27 cellular contexts compared by ENCODE assay signal in the genomic region with DNA sequence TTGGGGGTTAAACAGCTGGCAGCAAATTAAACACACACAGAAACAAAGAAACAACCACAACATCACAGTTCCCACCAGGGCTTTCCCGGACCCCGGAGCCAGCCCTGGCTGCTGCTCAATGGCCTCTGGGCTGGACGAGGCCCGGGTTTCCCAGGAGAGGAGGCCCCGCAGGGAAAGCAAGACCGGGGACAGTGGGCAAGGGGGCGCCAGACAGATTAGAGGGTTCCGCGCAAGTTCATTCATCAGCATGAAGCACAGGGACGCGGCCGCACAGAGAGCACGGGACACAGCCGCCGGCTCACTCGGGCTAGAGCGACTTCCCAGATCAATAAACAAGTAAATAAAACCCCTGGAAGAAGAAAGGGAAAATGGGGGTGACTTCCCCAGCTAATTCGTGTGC.
"Had no signal": no experiment of that assay in that cellular context is flagged by ENCODE, and none has a peak within 500 bp of the region (broad histone marks: within the 10 kb centered on the region; RNA-seq: fewer than 3 reads in every experiment).

No MANE protein-coding gene starts in this region.

- H3K9me3 ChIP-seq: esophagus muscularis mucosa, heart right ventricle, lower lobe of right lung, sigmoid colon, suprapubic skin, tibial artery had no signal

- H3K4me1 ChIP-seq: foreskin keratinocyte, sigmoid colon, suprapubic skin had no signal

- H3K27ac Mint-ChIP-seq: activated naive CD4-positive, alpha-beta T cell treated with anti-CD3 and anti-CD28 coated beads, Interleukin-2, amount 10 ng/mL, durations not matched to agents 7 days and 5 days; activated T-helper 1 cell treated with anti-CD3 and anti-CD28 coated beads, Interleukin-12 subunit alpha, Interleukin-12 subunit beta, Interleukin-2, Interleukin-4 antibody, amounts not matched to agents 30 ng/mL and 10 ng/mL and 1 ng/mL, durations not matched to agents 14 hours and 24 hours and 36 hours had no signal

- ATAC-seq: activated CD4-positive, CD25-positive, alpha-beta regulatory T cell treated with anti-CD3 and anti-CD28 coated beads, Interleukin-2, amount 50 U/mL, for 24 hours; foreskin keratinocyte; heart right ventricle; left lobe of liver; lower lobe of right lung; naive thymus-derived CD8-positive, alpha-beta T cell; stimulated activated memory B cell treated with anti-CD40 and anti-IgM and Interleukin-4, amounts not matched to agents 10 μg/mL and 1 μg/mL and 100 μg/mL, for 72 hours had no signal

- H3K4me3 ChIP-seq: esophagus muscularis mucosa, heart right ventricle, lower lobe of right lung, sigmoid colon, suprapubic skin, tibial artery had no signal

- H3K9me3 Mint-ChIP-seq: activated naive CD4-positive, alpha-beta T cell treated with anti-CD3 and anti-CD28 coated beads, Interleukin-2, amount 10 ng/mL, durations not matched to agents 7 days and 5 days; activated T-helper 1 cell treated with anti-CD3 and anti-CD28 coated beads, Interleukin-12 subunit alpha, Interleukin-12 subunit beta, Interleukin-2, Interleukin-4 antibody, amounts not matched to agents 30 ng/mL and 10 ng/mL and 1 ng/mL, durations not matched to agents 14 hours and 24 hours and 36 hours; naive thymus-derived CD8-positive, alpha-beta T cell; stimulated activated memory B cell treated with anti-CD40 and anti-IgM and Interleukin-4, amounts not matched to agents 10 μg/mL and 1 μg/mL and 100 μg/mL, for 72 hours had no signal

- H3K27me3 Mint-ChIP-seq: activated naive CD4-positive, alpha-beta T cell treated with anti-CD3 and anti-CD28 coated beads, Interleukin-2, amount 10 ng/mL, durations not matched to agents 7 days and 5 days; naive thymus-derived CD8-positive, alpha-beta T cell; stimulated activated memory B cell treated with anti-CD40 and anti-IgM and Interleukin-4, amounts not matched to agents 10 μg/mL and 1 μg/mL and 100 μg/mL, for 72 hours had no signal

- H3K4me3 Mint-ChIP-seq: activated naive CD4-positive, alpha-beta T cell treated with anti-CD3 and anti-CD28 coated beads, Interleukin-2, amount 10 ng/mL, durations not matched to agents 7 days and 5 days; activated T-helper 1 cell treated with anti-CD3 and anti-CD28 coated beads, Interleukin-12 subunit alpha, Interleukin-12 subunit beta, Interleukin-2, Interleukin-4 antibody, amounts not matched to agents 30 ng/mL and 10 ng/mL and 1 ng/mL, durations not matched to agents 14 hours and 24 hours and 36 hours; naive thymus-derived CD8-positive, alpha-beta T cell; stimulated activated memory B cell treated with anti-CD40 and anti-IgM and Interleukin-4, amounts not matched to agents 10 μg/mL and 1 μg/mL and 100 μg/mL, for 72 hours had no signal

- DNase-seq: activated CD4-positive, alpha-beta T cell treated with anti-CD3 and anti-CD28 coated beads for 48 hours; activated CD4-positive, alpha-beta T cell treated with anti-CD3 and anti-CD28 coated beads, Interleukin-2, amount 50 U/mL, for 48 hours; activated CD8-positive, alpha-beta memory T cell treated with anti-CD3 and anti-CD28 coated beads for 24 hours; activated effector memory CD4-positive, alpha-beta T cell treated with anti-CD3 and anti-CD28 coated beads, Interleukin-2, amount 50 U/mL, for 16 hours; activated naive CD4-positive, alpha-beta T cell treated with anti-CD3 and anti-CD28 coated beads, Interleukin-2, amount 10 ng/mL, durations not matched to agents 7 days and 5 days; activated T-cell treated with anti-CD3 and anti-CD28 coated beads, Interleukin-2, amount 50 U/mL, for 1 hour; amniotic stem cell; cortex of kidney; foreskin keratinocyte; heart right ventricle; kidney glomerular epithelial cell; lower lobe of right lung; mesenchymal stem cell; naive thymus-derived CD8-positive, alpha-beta T cell; sigmoid colon; small intestine; stimulated activated CD4-positive, alpha-beta T cell treated with anti-CD3 and anti-CD28 coated beads, Interleukin-4, amount 100 ng/mL, for 24 hours; T-helper 1 cell; T-helper 9 cell; tibial artery had no signal

- H3K27ac ChIP-seq: esophagus muscularis mucosa, foreskin keratinocyte, lower lobe of right lung, sigmoid colon, suprapubic skin, tibial artery, VCaP had no signal

- H3K4me1 Mint-ChIP-seq: activated naive CD4-positive, alpha-beta T cell treated with anti-CD3 and anti-CD28 coated beads, Interleukin-2, amount 10 ng/mL, durations not matched to agents 7 days and 5 days had no signal

- H3K27me3 ChIP-seq: esophagus muscularis mucosa, foreskin keratinocyte, heart right ventricle, sigmoid colon, suprapubic skin, tibial artery had no signal
